2 cellular contexts compared by ENCODE assay signal in the genomic region with DNA sequence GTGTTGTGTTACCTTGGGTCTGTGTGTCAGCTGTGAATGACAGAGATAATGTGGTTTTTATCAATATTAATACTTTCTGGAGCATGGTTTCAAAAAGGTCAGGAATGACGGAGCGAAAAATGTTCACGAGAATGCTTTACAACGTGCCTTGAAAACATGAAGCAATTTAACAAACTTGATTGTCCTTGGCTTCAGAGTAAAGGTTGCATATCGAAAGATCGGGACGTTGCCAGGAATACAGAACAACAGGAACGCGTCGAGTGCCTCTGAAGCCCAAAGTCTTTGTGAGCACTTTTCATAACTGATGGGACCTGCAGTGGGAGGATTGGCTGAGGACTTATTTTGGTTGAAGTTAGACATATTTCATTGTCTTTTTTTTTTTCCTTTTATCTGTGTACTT.
TF ChIP-seq lines count a peak whose summit lies in the region.

No MANE protein-coding gene starts in this region.

TF ChIP-seq in liver, 16 proteins besides CTCF, POLR2A, EP300 and RAD21 (continued from another document):
- TF ChIP-seq ZBTB33 (IDR thresholded peaks at IDR 0.05): peak; percentile 26
- TF ChIP-seq JUND (IDR thresholded peaks at IDR 0.05): peak in 1 of 2 donors; percentile 47
- TF ChIP-seq NR2F2 (IDR thresholded peaks at IDR 0.05): no peak
- peak; percentile 32 for TF ChIP-seq HNF4G (IDR thresholded peaks at IDR 0.05)
- TF ChIP-seq ATF3 (IDR thresholded peaks at IDR 0.05): no peak
- TF ChIP-seq YY1 (IDR thresholded peaks at IDR 0.05): peak; percentile 63
- no peak for TF ChIP-seq TAF1 (conservative IDR thresholded peaks at IDR 0.05)
- TF ChIP-seq, protein P1, sequence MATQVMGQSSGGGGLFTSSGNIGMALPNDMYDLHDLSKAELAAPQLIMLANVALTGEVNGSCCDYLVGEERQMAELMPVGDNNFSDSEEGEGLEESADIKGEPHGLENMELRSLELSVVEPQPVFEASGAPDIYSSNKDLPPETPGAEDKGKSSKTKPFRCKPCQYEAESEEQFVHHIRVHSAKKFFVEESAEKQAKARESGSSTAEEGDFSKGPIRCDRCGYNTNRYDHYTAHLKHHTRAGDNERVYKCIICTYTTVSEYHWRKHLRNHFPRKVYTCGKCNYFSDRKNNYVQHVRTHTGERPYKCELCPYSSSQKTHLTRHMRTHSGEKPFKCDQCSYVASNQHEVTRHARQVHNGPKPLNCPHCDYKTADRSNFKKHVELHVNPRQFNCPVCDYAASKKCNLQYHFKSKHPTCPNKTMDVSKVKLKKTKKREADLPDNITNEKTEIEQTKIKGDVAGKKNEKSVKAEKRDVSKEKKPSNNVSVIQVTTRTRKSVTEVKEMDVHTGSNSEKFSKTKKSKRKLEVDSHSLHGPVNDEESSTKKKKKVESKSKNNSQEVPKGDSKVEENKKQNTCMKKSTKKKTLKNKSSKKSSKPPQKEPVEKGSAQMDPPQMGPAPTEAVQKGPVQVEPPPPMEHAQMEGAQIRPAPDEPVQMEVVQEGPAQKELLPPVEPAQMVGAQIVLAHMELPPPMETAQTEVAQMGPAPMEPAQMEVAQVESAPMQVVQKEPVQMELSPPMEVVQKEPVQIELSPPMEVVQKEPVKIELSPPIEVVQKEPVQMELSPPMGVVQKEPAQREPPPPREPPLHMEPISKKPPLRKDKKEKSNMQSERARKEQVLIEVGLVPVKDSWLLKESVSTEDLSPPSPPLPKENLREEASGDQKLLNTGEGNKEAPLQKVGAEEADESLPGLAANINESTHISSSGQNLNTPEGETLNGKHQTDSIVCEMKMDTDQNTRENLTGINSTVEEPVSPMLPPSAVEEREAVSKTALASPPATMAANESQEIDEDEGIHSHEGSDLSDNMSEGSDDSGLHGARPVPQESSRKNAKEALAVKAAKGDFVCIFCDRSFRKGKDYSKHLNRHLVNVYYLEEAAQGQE (IDR thresholded peaks at IDR 0.05): peak; percentile 60
- TF ChIP-seq EGR1 (IDR thresholded peaks at IDR 0.05; ENCODE audit: low read depth in 2 of 2): no peak
- TF ChIP-seq FOXA1 (IDR thresholded peaks at IDR 0.05): no peak
- TF ChIP-seq MAX (IDR thresholded peaks at IDR 0.05): peak; percentile 41
- TF ChIP-seq GABPA (IDR thresholded peaks at IDR 0.05 in 1 of 2, conservative IDR thresholded peaks at IDR 0.05 in 1 of 2): no peak
TF ChIP-seq in liver: peak in this region for 9.

TF ChIP-seq in HepG2, 621 proteins besides CTCF, POLR2A, EP300 and RAD21 (continued from another document):
- TF ChIP-seq, protein P2, sequence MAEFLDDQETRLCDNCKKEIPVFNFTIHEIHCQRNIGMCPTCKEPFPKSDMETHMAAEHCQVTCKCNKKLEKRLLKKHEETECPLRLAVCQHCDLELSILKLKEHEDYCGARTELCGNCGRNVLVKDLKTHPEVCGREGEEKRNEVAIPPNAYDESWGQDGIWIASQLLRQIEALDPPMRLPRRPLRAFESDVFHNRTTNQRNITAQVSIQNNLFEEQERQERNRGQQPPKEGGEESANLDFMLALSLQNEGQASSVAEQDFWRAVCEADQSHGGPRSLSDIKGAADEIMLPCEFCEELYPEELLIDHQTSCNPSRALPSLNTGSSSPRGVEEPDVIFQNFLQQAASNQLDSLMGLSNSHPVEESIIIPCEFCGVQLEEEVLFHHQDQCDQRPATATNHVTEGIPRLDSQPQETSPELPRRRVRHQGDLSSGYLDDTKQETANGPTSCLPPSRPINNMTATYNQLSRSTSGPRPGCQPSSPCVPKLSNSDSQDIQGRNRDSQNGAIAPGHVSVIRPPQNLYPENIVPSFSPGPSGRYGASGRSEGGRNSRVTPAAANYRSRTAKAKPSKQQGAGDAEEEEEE (CRISPR knock-in tag; IDR thresholded peaks at IDR 0.05; ENCODE audit: borderline replicate concordance): no peak
- TF ChIP-seq BRCA1 (CRISPR knock-in tag; IDR thresholded peaks at IDR 0.05) (no peak), SRY (CRISPR knock-in tag; IDR thresholded peaks at IDR 0.05) (no peak), ATF2 (CRISPR knock-in tag; IDR thresholded peaks at IDR 0.05) (no peak), MYNN (CRISPR knock-in tag; IDR thresholded peaks at IDR 0.05; ENCODE audit: low read depth) (no peak), ZC3H13 (CRISPR knock-in tag; IDR thresholded peaks at IDR 0.05) (no peak), TFDP2 (CRISPR knock-in tag; IDR thresholded peaks at IDR 0.05) (no peak), SMAD1 (CRISPR knock-in tag; IDR thresholded peaks at IDR 0.05; ENCODE audit: borderline replicate concordance, low read depth) (no peak), MXD1 (CRISPR knock-in tag; IDR thresholded peaks at IDR 0.05) (no peak), ZNF530 (CRISPR knock-in tag; IDR thresholded peaks at IDR 0.05; ENCODE audit: low read depth) (no peak), ZNF431 (CRISPR knock-in tag; IDR thresholded peaks at IDR 0.05; ENCODE audit: borderline replicate concordance, low read depth) (no peak), ZNF570 (CRISPR knock-in tag; IDR thresholded peaks at IDR 0.05; ENCODE audit: borderline replicate concordance) (no peak), ZNF569 (CRISPR knock-in tag; IDR thresholded peaks at IDR 0.05; ENCODE audit: borderline replicate concordance) (no peak), ZNF235 (CRISPR knock-in tag; IDR thresholded peaks at IDR 0.05; ENCODE audit: borderline replicate concordance) (no peak), TFAP4 (IDR thresholded peaks at IDR 0.05; ENCODE audit: borderline replicate concordance, low read depth) (no peak), XBP1 (CRISPR knock-in tag; IDR thresholded peaks at IDR 0.05) (no peak)
- TF ChIP-seq, protein P3, sequence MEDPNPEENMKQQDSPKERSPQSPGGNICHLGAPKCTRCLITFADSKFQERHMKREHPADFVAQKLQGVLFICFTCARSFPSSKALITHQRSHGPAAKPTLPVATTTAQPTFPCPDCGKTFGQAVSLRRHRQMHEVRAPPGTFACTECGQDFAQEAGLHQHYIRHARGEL (CRISPR knock-in tag; IDR thresholded peaks at IDR 0.05): no peak
- TF ChIP-seq, protein P4, sequence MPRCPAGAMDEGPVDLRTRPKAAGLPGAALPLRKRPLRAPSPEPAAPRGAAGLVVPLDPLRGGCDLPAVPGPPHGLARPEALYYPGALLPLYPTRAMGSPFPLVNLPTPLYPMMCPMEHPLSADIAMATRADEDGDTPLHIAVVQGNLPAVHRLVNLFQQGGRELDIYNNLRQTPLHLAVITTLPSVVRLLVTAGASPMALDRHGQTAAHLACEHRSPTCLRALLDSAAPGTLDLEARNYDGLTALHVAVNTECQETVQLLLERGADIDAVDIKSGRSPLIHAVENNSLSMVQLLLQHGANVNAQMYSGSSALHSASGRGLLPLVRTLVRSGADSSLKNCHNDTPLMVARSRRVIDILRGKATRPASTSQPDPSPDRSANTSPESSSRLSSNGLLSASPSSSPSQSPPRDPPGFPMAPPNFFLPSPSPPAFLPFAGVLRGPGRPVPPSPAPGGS (CRISPR knock-in tag; IDR thresholded peaks at IDR 0.05): no peak
